1 cellular context compared by ENCODE assay signal in the genomic region with DNA sequence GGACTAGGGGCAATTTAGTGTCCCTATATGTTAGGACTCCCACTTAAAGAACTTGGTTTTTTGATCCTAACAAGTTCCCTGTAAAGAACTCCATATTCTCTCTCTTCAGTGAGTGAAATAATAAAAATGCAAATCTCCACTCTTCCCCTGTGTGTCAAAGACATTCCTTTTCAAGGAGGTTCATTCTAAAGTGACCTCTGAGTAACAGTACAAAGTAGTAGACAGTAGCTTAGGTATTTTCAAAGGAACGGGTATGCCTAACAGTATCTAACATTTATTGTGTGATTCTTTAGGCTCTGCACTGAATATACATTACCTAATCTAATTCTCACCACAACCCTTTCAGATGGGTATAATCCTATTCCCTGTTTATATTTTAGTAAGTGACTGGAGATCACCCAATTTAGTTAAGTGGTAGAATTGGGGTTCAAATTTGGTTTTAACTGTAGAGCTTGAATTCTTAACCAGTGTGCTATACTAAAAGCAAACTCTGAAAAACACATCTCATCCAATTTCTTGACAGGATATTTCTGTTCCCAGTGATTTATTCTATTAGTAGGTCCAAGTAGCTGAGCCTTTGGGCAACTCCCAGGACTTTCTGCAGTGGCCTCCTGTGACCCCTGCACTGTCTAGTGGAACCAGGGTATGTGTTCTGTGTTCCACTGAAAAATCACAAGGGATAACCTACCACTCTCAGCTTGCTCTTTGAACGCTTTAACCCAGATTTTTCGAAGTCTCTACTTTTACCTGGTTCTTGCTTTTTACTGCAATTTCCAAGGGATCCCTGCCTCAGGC.
TF ChIP-seq lines count a peak whose summit lies in the region.

No MANE protein-coding gene starts in this region.

TF ChIP-seq in WTC11, 78 proteins besides CTCF, POLR2A, EP300 and RAD21 (continued from another document):
- TF ChIP-seq, protein P1, sequence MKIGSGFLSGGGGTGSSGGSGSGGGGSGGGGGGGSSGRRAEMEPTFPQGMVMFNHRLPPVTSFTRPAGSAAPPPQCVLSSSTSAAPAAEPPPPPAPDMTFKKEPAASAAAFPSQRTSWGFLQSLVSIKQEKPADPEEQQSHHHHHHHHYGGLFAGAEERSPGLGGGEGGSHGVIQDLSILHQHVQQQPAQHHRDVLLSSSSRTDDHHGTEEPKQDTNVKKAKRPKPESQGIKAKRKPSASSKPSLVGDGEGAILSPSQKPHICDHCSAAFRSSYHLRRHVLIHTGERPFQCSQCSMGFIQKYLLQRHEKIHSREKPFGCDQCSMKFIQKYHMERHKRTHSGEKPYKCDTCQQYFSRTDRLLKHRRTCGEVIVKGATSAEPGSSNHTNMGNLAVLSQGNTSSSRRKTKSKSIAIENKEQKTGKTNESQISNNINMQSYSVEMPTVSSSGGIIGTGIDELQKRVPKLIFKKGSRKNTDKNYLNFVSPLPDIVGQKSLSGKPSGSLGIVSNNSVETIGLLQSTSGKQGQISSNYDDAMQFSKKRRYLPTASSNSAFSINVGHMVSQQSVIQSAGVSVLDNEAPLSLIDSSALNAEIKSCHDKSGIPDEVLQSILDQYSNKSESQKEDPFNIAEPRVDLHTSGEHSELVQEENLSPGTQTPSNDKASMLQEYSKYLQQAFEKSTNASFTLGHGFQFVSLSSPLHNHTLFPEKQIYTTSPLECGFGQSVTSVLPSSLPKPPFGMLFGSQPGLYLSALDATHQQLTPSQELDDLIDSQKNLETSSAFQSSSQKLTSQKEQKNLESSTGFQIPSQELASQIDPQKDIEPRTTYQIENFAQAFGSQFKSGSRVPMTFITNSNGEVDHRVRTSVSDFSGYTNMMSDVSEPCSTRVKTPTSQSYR (CRISPR knock-in tag; IDR thresholded peaks at IDR 0.05): no peak
- TF ChIP-seq, protein P2, sequence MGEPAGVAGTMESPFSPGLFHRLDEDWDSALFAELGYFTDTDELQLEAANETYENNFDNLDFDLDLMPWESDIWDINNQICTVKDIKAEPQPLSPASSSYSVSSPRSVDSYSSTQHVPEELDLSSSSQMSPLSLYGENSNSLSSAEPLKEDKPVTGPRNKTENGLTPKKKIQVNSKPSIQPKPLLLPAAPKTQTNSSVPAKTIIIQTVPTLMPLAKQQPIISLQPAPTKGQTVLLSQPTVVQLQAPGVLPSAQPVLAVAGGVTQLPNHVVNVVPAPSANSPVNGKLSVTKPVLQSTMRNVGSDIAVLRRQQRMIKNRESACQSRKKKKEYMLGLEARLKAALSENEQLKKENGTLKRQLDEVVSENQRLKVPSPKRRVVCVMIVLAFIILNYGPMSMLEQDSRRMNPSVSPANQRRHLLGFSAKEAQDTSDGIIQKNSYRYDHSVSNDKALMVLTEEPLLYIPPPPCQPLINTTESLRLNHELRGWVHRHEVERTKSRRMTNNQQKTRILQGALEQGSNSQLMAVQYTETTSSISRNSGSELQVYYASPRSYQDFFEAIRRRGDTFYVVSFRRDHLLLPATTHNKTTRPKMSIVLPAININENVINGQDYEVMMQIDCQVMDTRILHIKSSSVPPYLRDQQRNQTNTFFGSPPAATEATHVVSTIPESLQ (CRISPR knock-in tag; IDR thresholded peaks at IDR 0.05): no peak
- TF ChIP-seq, protein P3, sequence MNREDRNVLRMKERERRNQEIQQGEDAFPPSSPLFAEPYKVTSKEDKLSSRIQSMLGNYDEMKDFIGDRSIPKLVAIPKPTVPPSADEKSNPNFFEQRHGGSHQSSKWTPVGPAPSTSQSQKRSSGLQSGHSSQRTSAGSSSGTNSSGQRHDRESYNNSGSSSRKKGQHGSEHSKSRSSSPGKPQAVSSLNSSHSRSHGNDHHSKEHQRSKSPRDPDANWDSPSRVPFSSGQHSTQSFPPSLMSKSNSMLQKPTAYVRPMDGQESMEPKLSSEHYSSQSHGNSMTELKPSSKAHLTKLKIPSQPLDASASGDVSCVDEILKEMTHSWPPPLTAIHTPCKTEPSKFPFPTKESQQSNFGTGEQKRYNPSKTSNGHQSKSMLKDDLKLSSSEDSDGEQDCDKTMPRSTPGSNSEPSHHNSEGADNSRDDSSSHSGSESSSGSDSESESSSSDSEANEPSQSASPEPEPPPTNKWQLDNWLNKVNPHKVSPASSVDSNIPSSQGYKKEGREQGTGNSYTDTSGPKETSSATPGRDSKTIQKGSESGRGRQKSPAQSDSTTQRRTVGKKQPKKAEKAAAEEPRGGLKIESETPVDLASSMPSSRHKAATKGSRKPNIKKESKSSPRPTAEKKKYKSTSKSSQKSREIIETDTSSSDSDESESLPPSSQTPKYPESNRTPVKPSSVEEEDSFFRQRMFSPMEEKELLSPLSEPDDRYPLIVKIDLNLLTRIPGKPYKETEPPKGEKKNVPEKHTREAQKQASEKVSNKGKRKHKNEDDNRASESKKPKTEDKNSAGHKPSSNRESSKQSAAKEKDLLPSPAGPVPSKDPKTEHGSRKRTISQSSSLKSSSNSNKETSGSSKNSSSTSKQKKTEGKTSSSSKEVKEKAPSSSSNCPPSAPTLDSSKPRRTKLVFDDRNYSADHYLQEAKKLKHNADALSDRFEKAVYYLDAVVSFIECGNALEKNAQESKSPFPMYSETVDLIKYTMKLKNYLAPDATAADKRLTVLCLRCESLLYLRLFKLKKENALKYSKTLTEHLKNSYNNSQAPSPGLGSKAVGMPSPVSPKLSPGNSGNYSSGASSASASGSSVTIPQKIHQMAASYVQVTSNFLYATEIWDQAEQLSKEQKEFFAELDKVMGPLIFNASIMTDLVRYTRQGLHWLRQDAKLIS (CRISPR knock-in tag; IDR thresholded peaks at IDR 0.05; ENCODE audit: borderline replicate concordance): no peak
- no peak for TF ChIP-seq OVOL2 (CRISPR knock-in tag; IDR thresholded peaks at IDR 0.05; ENCODE audit: borderline replicate concordance)
- no peak for TF ChIP-seq JUN (CRISPR knock-in tag; IDR thresholded peaks at IDR 0.05)
- TF ChIP-seq ETV6 (CRISPR knock-in tag; IDR thresholded peaks at IDR 0.05): no peak
- no peak for TF ChIP-seq NFYB (CRISPR knock-in tag; conservative IDR thresholded peaks at IDR 0.05; ENCODE audit: low read depth)
- TF ChIP-seq ATF1 (CRISPR knock-in tag; IDR thresholded peaks at IDR 0.05): no peak
- no peak for TF ChIP-seq CREB1 (CRISPR knock-in tag; IDR thresholded peaks at IDR 0.05)
- TF ChIP-seq, protein P4, sequence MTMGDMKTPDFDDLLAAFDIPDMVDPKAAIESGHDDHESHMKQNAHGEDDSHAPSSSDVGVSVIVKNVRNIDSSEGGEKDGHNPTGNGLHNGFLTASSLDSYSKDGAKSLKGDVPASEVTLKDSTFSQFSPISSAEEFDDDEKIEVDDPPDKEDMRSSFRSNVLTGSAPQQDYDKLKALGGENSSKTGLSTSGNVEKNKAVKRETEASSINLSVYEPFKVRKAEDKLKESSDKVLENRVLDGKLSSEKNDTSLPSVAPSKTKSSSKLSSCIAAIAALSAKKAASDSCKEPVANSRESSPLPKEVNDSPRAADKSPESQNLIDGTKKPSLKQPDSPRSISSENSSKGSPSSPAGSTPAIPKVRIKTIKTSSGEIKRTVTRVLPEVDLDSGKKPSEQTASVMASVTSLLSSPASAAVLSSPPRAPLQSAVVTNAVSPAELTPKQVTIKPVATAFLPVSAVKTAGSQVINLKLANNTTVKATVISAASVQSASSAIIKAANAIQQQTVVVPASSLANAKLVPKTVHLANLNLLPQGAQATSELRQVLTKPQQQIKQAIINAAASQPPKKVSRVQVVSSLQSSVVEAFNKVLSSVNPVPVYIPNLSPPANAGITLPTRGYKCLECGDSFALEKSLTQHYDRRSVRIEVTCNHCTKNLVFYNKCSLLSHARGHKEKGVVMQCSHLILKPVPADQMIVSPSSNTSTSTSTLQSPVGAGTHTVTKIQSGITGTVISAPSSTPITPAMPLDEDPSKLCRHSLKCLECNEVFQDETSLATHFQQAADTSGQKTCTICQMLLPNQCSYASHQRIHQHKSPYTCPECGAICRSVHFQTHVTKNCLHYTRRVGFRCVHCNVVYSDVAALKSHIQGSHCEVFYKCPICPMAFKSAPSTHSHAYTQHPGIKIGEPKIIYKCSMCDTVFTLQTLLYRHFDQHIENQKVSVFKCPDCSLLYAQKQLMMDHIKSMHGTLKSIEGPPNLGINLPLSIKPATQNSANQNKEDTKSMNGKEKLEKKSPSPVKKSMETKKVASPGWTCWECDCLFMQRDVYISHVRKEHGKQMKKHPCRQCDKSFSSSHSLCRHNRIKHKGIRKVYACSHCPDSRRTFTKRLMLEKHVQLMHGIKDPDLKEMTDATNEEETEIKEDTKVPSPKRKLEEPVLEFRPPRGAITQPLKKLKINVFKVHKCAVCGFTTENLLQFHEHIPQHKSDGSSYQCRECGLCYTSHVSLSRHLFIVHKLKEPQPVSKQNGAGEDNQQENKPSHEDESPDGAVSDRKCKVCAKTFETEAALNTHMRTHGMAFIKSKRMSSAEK (CRISPR knock-in tag; IDR thresholded peaks at IDR 0.05; ENCODE audit: borderline replicate concordance): no peak
